1 cellular context compared by ENCODE assay signal in the genomic region with DNA sequence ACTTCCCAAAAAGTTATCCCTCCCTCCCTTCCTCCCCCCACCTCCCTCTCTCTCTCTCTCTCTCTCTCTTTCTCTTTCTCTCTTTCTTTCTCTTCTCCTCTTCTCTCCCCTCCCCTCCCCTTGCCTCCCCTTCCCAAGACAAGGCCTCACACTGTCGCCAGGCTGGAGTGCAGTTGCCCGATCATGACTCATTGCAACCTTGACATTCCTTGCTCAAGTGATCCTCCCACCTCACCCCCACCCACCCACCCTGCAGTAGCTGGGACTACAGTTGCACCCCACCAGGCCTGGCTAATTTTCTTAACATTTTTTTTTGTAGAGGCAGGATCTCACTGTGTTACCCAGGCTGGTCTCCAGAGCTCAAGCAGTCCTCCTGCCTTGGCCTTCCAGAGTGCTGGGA.
TF ChIP-seq lines count a peak whose summit lies in the region.

No MANE protein-coding gene starts in this region.

TF ChIP-seq in H1, 55 proteins besides CTCF, POLR2A, EP300 and RAD21 (continued from another document):
- TF ChIP-seq TAF1 (IDR thresholded peaks at IDR 0.05; ENCODE audit: low read depth, low read length), result no peak
- TF ChIP-seq JUND (IDR thresholded peaks at IDR 0.05; ENCODE audit: low read length), result peak; percentile 70; the same call in 1 of the 2 replicates
- no peak for TF ChIP-seq POLR2AphosphoS5 (IDR thresholded peaks at IDR 0.05; ENCODE audit: low read depth, low read length)
- no peak for TF ChIP-seq TCF12 (IDR thresholded peaks at IDR 0.05; ENCODE audit: low read depth, low read length)
- no peak for TF ChIP-seq GTF2F1 (IDR thresholded peaks at IDR 0.05; ENCODE audit: borderline replicate concordance, low read depth, low read length)
